7 cellular contexts compared by ENCODE assay signal in the genomic region with DNA sequence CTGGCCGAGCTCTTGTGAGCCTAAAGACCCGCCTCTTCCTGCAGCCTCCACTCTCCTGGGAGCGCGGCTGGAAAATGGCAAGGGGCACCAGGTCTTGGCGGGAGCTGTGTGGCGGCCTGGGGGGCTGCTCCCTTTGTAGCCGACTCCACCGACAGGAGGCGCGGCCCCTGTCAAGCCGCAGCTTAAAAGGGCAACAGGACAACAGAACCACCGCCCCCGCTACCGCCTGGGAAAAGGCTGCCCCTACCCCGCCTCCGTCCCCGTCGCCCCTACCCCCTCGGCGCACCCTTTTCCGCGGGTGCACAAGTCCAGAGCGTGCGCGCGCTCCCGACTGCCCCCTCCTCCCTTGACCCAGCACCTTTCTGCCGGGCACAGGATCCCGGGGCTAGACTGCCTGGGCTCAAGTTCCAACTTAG.
A peak's percentile ranks its signal among the peaks of the same experiment; 100 is the strongest.
DNase-seq lines count a peak whose midpoint lies in the region; ATAC-seq and TF ChIP-seq lines count a peak whose summit lies in the region.
"Not testable (repeated sequence)": the region's sequence is repeated elsewhere in the genome, so short reads cannot be mapped to it uniquely, and the experiment has no call there.

No MANE protein-coding gene starts in this region.

- not testable (repeated sequence) for H3K9me3 ChIP-seq in HAP-1; RWPE2 (ENCODE audit: severe bottlenecking); right cardiac atrium (ENCODE audit: control insufficient read depth, low read length); mucosa of descending colon

- in situ Hi-C loops in HAP-1 (cut with MboI; ENCODE audit: low sequenced_read_pairs) = not testable (repeated sequence)

- DNase-seq in HAP-1 (ENCODE audit: low spot score in 2 of 2) = peak; percentile 50 to 90
- not testable (repeated sequence) for DNase-seq in RWPE2 (ENCODE audit: low spot score)
- peak; percentile 15 for DNase-seq in activated CD8-positive, alpha-beta memory T cell treated with anti-CD3 and anti-CD28 coated beads, Interleukin-2, amount 50 U/mL, for 4 hours
- DNase-seq in ecto neural progenitor cell (ENCODE audit: low spot score) = peak; percentile 48
- DNase-seq in right cardiac atrium = peak; percentile 8 to 50 (median 29)
- peak in 1 of 3 donors; percentile 34 for DNase-seq in mucosa of descending colon
- DNase-seq in stimulated activated CD4-positive, alpha-beta T cell treated with anti-CD3 and anti-CD28 coated beads, Interleukin-15, amount 100 ng/mL, for 24 hours = peak; percentile 15

- under 1% methylated on average over 24 of the region's 29 CpGs for WGBS in right cardiac atrium

- ATAC-seq in RWPE2 (ENCODE audit: low read depth) (peak; percentile 46), right cardiac atrium (peak in 1 of 2 donors; percentile 54), mucosa of descending colon (peak; percentile 11)

- not testable (repeated sequence) for H3K27ac ChIP-seq in RWPE2 (ENCODE audit: poor library complexity, severe bottlenecking); right cardiac atrium (ENCODE audit: low read length)

- H3K4me1 ChIP-seq in HAP-1; RWPE2 (ENCODE audit: insufficient read depth, poor library complexity, severe bottlenecking); right cardiac atrium (ENCODE audit: control insufficient read depth, insufficient read depth, low read length); mucosa of descending colon (ENCODE audit: low read depth): not testable (repeated sequence)

- H3K4me3 ChIP-seq in HAP-1 (peak overlapping the region; percentile 19), right cardiac atrium (ENCODE audit: low read length) (peak overlapping the region; percentile 48)
- H3K4me3 ChIP-seq in RWPE2 (ENCODE audit: severe bottlenecking); mucosa of descending colon: not testable (repeated sequence)

- intact Hi-C loops in right cardiac atrium (cut with DNase I); mucosa of descending colon (cut with DNase I, micrococcal nuclease): not testable (repeated sequence)

- TF ChIP-seq CTCF in RWPE2 (IDR thresholded peaks at IDR 0.05; ENCODE audit: poor library complexity, severe bottlenecking); mucosa of descending colon (IDR thresholded peaks at IDR 0.05): not testable (repeated sequence)

- not testable (repeated sequence) for H3K27me3 ChIP-seq in HAP-1 (ENCODE audit: low read depth); RWPE2 (ENCODE audit: insufficient read depth, poor library complexity, severe bottlenecking); right cardiac atrium (ENCODE audit: control insufficient read depth, insufficient read depth)

- not testable (repeated sequence) for H3K36me3 ChIP-seq in HAP-1 (replicated peaks); RWPE2 (ENCODE audit: low read depth); mucosa of descending colon (ENCODE audit: low read depth)
